Comparison of ENCODE assay signal across 1 cellular context in genomic region chr3:29922990-29923746, GRCh38.
TF ChIP-seq lines count a peak whose summit lies in the region.

No MANE protein-coding gene starts in this region.

TF ChIP-seq in HCT116, 20 proteins besides CTCF, POLR2A, EP300 and RAD21 (continued from another document):
- TF ChIP-seq REST (IDR thresholded peaks at IDR 0.05; ENCODE audit: low read depth) = no peak
